In genomic region chr4:74037076-74037475, GRCh38 we compare ENCODE assay signal across 17 cellular contexts. TPM values are rescaled to one million over a fixed set of nuclear protein-coding genes. Genes with fewer than 3 reads are reported as not detected.
DNase-seq lines count a peak whose midpoint lies in the region; ATAC-seq and TF ChIP-seq lines count a peak whose summit lies in the region.
"Had no signal": no experiment of that assay in that cellular context is flagged by ENCODE, and none has a peak within 500 bp of the region (broad histone marks: within the 10 kb centered on the region; RNA-seq: fewer than 3 reads in every experiment).

No MANE protein-coding gene starts in this region.

- H3K4me3 ChIP-seq in Caco-2 (ENCODE audit: low read depth, low read length) = no peak overlapping the region
- H3K4me3 ChIP-seq: prostate gland had no signal

- H3K9me3 ChIP-seq in Caco-2 = no peaks in the 10 kb centered on the region
- H3K9me3 ChIP-seq: gastroesophageal sphincter, prostate gland had no signal

- DNase-seq in Caco-2 = no peak
- DNase-seq in OCI-M1 (lab: John Stamatoyannopoulos, UW) = peak; percentile 40
- no peak for DNase-seq in epithelial cell of prostate (ENCODE audit: low read depth, low spot score)
- DNase-seq in NCI-H2029 treated with DMSO at 0.1 percent for 48 hours (lab: John Stamatoyannopoulos, UW) = no peak
- DNase-seq in epidermal melanocyte (ENCODE audit: insufficient read length, low spot score) = no peak
- DNase-seq in foreskin keratinocyte = no peak
- DNase-seq: activated naive CD4-positive, alpha-beta T cell treated with anti-CD3 and anti-CD28 coated beads, Interleukin-2, amount 50 U/mL, for 16 hours; GF-D8; NCI-H510A; stimulated activated CD4-positive, alpha-beta T cell treated with anti-CD3 and anti-CD28 coated beads, Interleukin-2, amount 100 ng/mL, for 48 hours; stimulated activated naive CD4-positive, alpha-beta T cell; T1000 had no signal

- H3K4me1 ChIP-seq in Caco-2 = no peaks in the 10 kb centered on the region; the same call in 1 of the 2 replicates
- peaks cover 21% of the 10 kb centered on the region for H3K4me1 ChIP-seq in foreskin keratinocyte
- H3K4me1 ChIP-seq: prostate gland had no signal

- H3K27ac ChIP-seq in epithelial cell of prostate (peak overlapping the region; percentile 83), foreskin keratinocyte (no peak overlapping the region)
- H3K27ac ChIP-seq: gastroesophageal sphincter, prostate gland had no signal

- ATAC-seq in HG03571 (IDR thresholded peaks at IDR 0.05; ENCODE audit: unreplicated experiment) (no peak), foreskin keratinocyte (no peak)
- ATAC-seq: gastroesophageal sphincter had no signal

- POLR2A ChIA-PET in Caco-2 (lab: Charles Lee) = no interaction called here

- no peaks in the 10 kb centered on the region for H3K36me3 ChIP-seq in Caco-2 (ENCODE audit: control insufficient read depth, insufficient read depth, low read length)
- H3K36me3 ChIP-seq: gastroesophageal sphincter, prostate gland had no signal

- H3K27me3 Mint-ChIP-seq in Caco-2 (ENCODE audit: insufficient read depth, unreplicated experiment) (no peaks in the 10 kb centered on the region), nephron (ENCODE audit: low read depth) (peaks cover 73% of the 10 kb centered on the region)

- H3K36me3 Mint-ChIP-seq in Caco-2 (ENCODE audit: insufficient read depth, unreplicated experiment) (peaks cover 6% of the 10 kb centered on the region), nephron (ENCODE audit: low read depth) (no peaks in the 10 kb centered on the region)

- H3K4me1 Mint-ChIP-seq in Caco-2 (ENCODE audit: low read depth, unreplicated experiment) (peaks cover 15% of the 10 kb centered on the region), nephron (peaks cover 10% of the 10 kb centered on the region)

- H3K9me3 Mint-ChIP-seq in Caco-2 (ENCODE audit: unreplicated experiment) = no peaks in the 10 kb centered on the region
- no peaks in the 10 kb centered on the region for H3K9me3 Mint-ChIP-seq in nephron
- H3K9me3 Mint-ChIP-seq: dendritic cell treated with granulocyte-macrophage colony-stimulating factor and Interleukin-4, amounts not matched to agents 40 ng/mL and 50 ng/mL, for 4 days had no signal

- TF ChIP-seq CTCF in Caco-2 (IDR thresholded peaks at IDR 0.05; ENCODE audit: insufficient read depth in 1 of 2, low read depth in 1 of 2, low read length in 1 of 2, severe bottlenecking in 1 of 2, unreplicated experiment in 1 of 2) = no peak
- TF ChIP-seq CTCF in nephron (IDR thresholded peaks at IDR 0.05; ENCODE audit: unreplicated experiment in 3 of 3) = no peak
- no peak for TF ChIP-seq CTCF in foreskin keratinocyte (conservative IDR thresholded peaks at IDR 0.05)

- CTCF ChIA-PET in Caco-2 (lab: Charles Lee) = interaction anchor here (0.7 to 1.7 kb wide), 2 partner anchors 62 to 97 kb away, joined by 3 to 5 read pairs; partner anchors contain the start of gene CXCL2

- no TSS peak for BruUV-seq in Caco-2 (replicated peaks; lab: Mats Ljungman, UMichigan)

- intact Hi-C loops in Caco-2 (cut with micrococcal nuclease; ENCODE audit: unreplicated experiment) = loop anchor here (5.0 kb wide), 1 partner anchor 375 kb away; no protein-coding TSS in a partner anchor

- H3K4me3 Mint-ChIP-seq in Caco-2 (ENCODE audit: unreplicated experiment) (peak overlapping the region; percentile 78), nephron (peak overlapping the region; percentile 82 to 91 (median 89))

- H3K27ac Mint-ChIP-seq in Caco-2 (ENCODE audit: unreplicated experiment) = no peak overlapping the region
- no peak overlapping the region for H3K27ac Mint-ChIP-seq in nephron

- no peaks in the 10 kb centered on the region for H3K27me3 ChIP-seq in Caco-2 (replicated peaks; ENCODE audit: control insufficient read depth, insufficient read depth, low read length)
- H3K27me3 ChIP-seq in foreskin keratinocyte = no peaks in the 10 kb centered on the region
- H3K27me3 ChIP-seq: gastroesophageal sphincter had no signal

RNA-seq across cellular contexts. Expression of gene CXCL3, which starts 1.4 kb away (rescaled TPM):
- 1.9 and 4.3 TPM in 2 replicates for total RNA-seq in Caco-2 (2022)
- total RNA-seq in foreskin keratinocyte = 2.0 and 4.9 TPM in 2 replicates
- 2.7 and 6.2 TPM in 2 replicates for polyA plus RNA-seq in foreskin keratinocyte

RNA-seq across cellular contexts. Expression of gene CXCL5, which starts 38.6 kb away (rescaled TPM):
- 0.21 TPM in 1 of 2 replicates, not detected in the other for total RNA-seq in Caco-2 (2022)
- total RNA-seq in foreskin keratinocyte = 0.85 and 1.7 TPM in 2 replicates
- 0.39 and 1.2 TPM in 2 replicates for polyA plus RNA-seq in foreskin keratinocyte

RNA-seq across cellular contexts. Expression of gene PPBP, which starts 49.1 kb away (rescaled TPM):
- total RNA-seq in Caco-2 (2022) = not detected in 2 replicates
- not detected in 2 replicates for total RNA-seq in foreskin keratinocyte
- not detected in 2 replicates for polyA plus RNA-seq in foreskin keratinocyte
- total RNA-seq: gastroesophageal sphincter, prostate gland had no signal

RNA-seq across cellular contexts. Expression of gene PF4, which starts 55.2 kb away (rescaled TPM):
- 0.58 TPM in 1 of 2 replicates, not detected in the other for total RNA-seq in Caco-2 (2022)
- not detected in 2 replicates for total RNA-seq in foreskin keratinocyte
- not detected in 2 replicates for polyA plus RNA-seq in foreskin keratinocyte
- total RNA-seq: gastroesophageal sphincter, prostate gland had no signal
